9 cellular contexts compared by ENCODE assay signal in genomic region chr19:54207193-54207592, GRCh38. TPM values are rescaled to one million over a fixed set of nuclear protein-coding genes. Genes with fewer than 3 reads are reported as not detected.
DNase-seq lines count a peak whose midpoint lies in the region; ATAC-seq and FAIRE-seq lines count a peak whose summit lies in the region.
"Not testable (repeated sequence)": the region's sequence is repeated elsewhere in the genome, so short reads cannot be mapped to it uniquely, and the experiment has no call there.
"Had no signal": no experiment of that assay in that cellular context is flagged by ENCODE, and none has a peak within 500 bp of the region (broad histone marks: within the 10 kb centered on the region; RNA-seq: fewer than 3 reads in every experiment).

No MANE protein-coding gene starts in this region.

- WGBS in small intestine, 3 donors = 70 to 73% (median 70%) methylated on average over 22 to 23 of the region's 23 CpGs

- H3K27ac Mint-ChIP-seq in T-helper 2 cell treated with Interferon-gamma antibody and Interleukin-4, amounts not matched to agents 5 μg/mL and 100 μg/mL, for 36 hours = not testable (repeated sequence)
- H3K27ac Mint-ChIP-seq in activated naive CD4-positive, alpha-beta T cell treated with anti-CD3 and anti-CD28 coated beads, Interleukin-2, amount 50 U/mL, for 72 hours = peak overlapping the region; percentile 81 to 91
- H3K27ac Mint-ChIP-seq in effector memory CD8-positive, alpha-beta T cell = peak overlapping the region; percentile 35 to 93
- H3K27ac Mint-ChIP-seq in memory B cell = peak overlapping the region; percentile 92

- peaks cover 19 to 100% (median 53%) of the 10 kb centered on the region in 11 experiments; a peak in 21 of 22 replicates for H4K20me1 ChIP-seq in BLaER1 treated with 17β-estradiol and CSF1 and Interleukin-3, amounts not matched to agents 10 nM and 100 nM

- FAIRE-seq in small intestine (lab: Jason Lieb, UNC) = not testable (repeated sequence)

- peaks cover 71% of the 10 kb centered on the region for H3K4me1 Mint-ChIP-seq in T-helper 2 cell treated with Interferon-gamma antibody and Interleukin-4, amounts not matched to agents 5 μg/mL and 100 μg/mL, for 36 hours (ENCODE audit: low read depth)
- peaks cover 54 to 64% of the 10 kb centered on the region in 2 donors for H3K4me1 Mint-ChIP-seq in effector memory CD8-positive, alpha-beta T cell (ENCODE audit: low read depth in 2 of 2)
- peaks cover 55% of the 10 kb centered on the region for H3K4me1 Mint-ChIP-seq in memory B cell

- H3K27me3 Mint-ChIP-seq in T-helper 2 cell treated with Interferon-gamma antibody and Interleukin-4, amounts not matched to agents 5 μg/mL and 100 μg/mL, for 36 hours (ENCODE audit: low read depth); effector memory CD8-positive, alpha-beta T cell; memory B cell: not testable (repeated sequence)

- H3K27me3 ChIP-seq in BLaER1 treated with 17β-estradiol and CSF1 and Interleukin-3, amounts not matched to agents 10 nM and 100 nM; small intestine (ENCODE audit: control insufficient read depth in 2 of 2, insufficient read depth in 2 of 2, low read length in 2 of 2): not testable (repeated sequence)

- peaks cover 72 to 97% (median 94%) of the 10 kb centered on the region in 10 experiments for H3K4me1 ChIP-seq in BLaER1 treated with 17β-estradiol and CSF1 and Interleukin-3, amounts not matched to agents 10 nM and 100 nM
- peaks cover 11 to 17% of the 10 kb centered on the region in 2 donors for H3K4me1 ChIP-seq in small intestine (ENCODE audit: control insufficient read depth in 2 of 2, insufficient read depth in 1 of 2, low read depth in 1 of 2, low read length in 1 of 2)

- H3K27ac ChIP-seq in BLaER1 treated with 17β-estradiol and CSF1 and Interleukin-3, amounts not matched to agents 10 nM and 100 nM = peak overlapping the region; percentile 94 to 100 (median 97)
- peak overlapping the region; percentile 42 to 75 for H3K27ac ChIP-seq in small intestine (ENCODE audit: low read depth in 1 of 2, low read length in 1 of 2)

- H3K9me3 ChIP-seq in BLaER1 treated with 17β-estradiol and CSF1 and Interleukin-3, amounts not matched to agents 10 nM and 100 nM (replicated peaks in 1 of 11); small intestine (ENCODE audit: control insufficient read depth, low read depth): not testable (repeated sequence)

- ATAC-seq in activated naive CD4-positive, alpha-beta T cell treated with anti-CD3 and anti-CD28 coated beads, Interleukin-2, amount 50 U/mL, for 72 hours; effector memory CD8-positive, alpha-beta T cell (replicated peaks); memory B cell (ENCODE audit: low read depth): not testable (repeated sequence)

- H3K36me3 ChIP-seq in BLaER1 treated with 17β-estradiol and CSF1 and Interleukin-3, amounts not matched to agents 10 nM and 100 nM = peaks cover 56 to 90% (median 82%) of the 10 kb centered on the region in 11 experiments
- H3K36me3 ChIP-seq in small intestine (ENCODE audit: control insufficient read depth in 2 of 2, insufficient read depth in 2 of 2, low read length in 2 of 2) = peaks cover 16 to 19% of the 10 kb centered on the region in 2 donors

- peak overlapping the region; percentile 30 to 98 (median 93); a peak in 18 of 20 replicates for H3K4me3 ChIP-seq in BLaER1 treated with 17β-estradiol and CSF1 and Interleukin-3, amounts not matched to agents 10 nM and 100 nM
- H3K4me3 ChIP-seq in small intestine (ENCODE audit: low read depth in 1 of 2, low read length in 2 of 2) = not testable (repeated sequence)

- DNase-seq in T-helper 2 cell treated with Interferon-gamma antibody and Interleukin-4, amounts not matched to agents 5 μg/mL and 100 μg/mL, for 36 hours (ENCODE audit: low spot score); activated naive CD4-positive, alpha-beta T cell treated with anti-CD3 and anti-CD28 coated beads, Interleukin-2, amount 50 U/mL, for 72 hours (ENCODE audit: low spot score in 2 of 2); effector memory CD8-positive, alpha-beta T cell; memory B cell (ENCODE audit: low spot score in 2 of 2); small intestine: not testable (repeated sequence)

- peak overlapping the region; percentile 91 to 99 (median 97) for H3K9ac ChIP-seq in BLaER1 treated with 17β-estradiol and CSF1 and Interleukin-3, amounts not matched to agents 10 nM and 100 nM

- H3K4me2 ChIP-seq in BLaER1 treated with 17β-estradiol and CSF1 and Interleukin-3, amounts not matched to agents 10 nM and 100 nM = peak overlapping the region; percentile 87 to 99 (median 97)

- not testable (repeated sequence) for H3K9me3 Mint-ChIP-seq in T-helper 2 cell treated with Interferon-gamma antibody and Interleukin-4, amounts not matched to agents 5 μg/mL and 100 μg/mL, for 36 hours; activated naive CD4-positive, alpha-beta T cell treated with anti-CD3 and anti-CD28 coated beads, Interleukin-2, amount 50 U/mL, for 72 hours; effector memory CD8-positive, alpha-beta T cell; memory B cell

- peaks cover 76% of the 10 kb centered on the region for H3K36me3 Mint-ChIP-seq in T-helper 2 cell treated with Interferon-gamma antibody and Interleukin-4, amounts not matched to agents 5 μg/mL and 100 μg/mL, for 36 hours (ENCODE audit: low read depth)
- H3K36me3 Mint-ChIP-seq in activated naive CD4-positive, alpha-beta T cell treated with anti-CD3 and anti-CD28 coated beads, Interleukin-2, amount 50 U/mL, for 72 hours = peaks cover 31 to 70% of the 10 kb centered on the region in 2 donors
- H3K36me3 Mint-ChIP-seq in effector memory CD8-positive, alpha-beta T cell (ENCODE audit: insufficient read depth) = peaks cover 95% of the 10 kb centered on the region
- peaks cover 28% of the 10 kb centered on the region for H3K36me3 Mint-ChIP-seq in memory B cell

- H3K4me3 Mint-ChIP-seq in T-helper 2 cell treated with Interferon-gamma antibody and Interleukin-4, amounts not matched to agents 5 μg/mL and 100 μg/mL, for 36 hours = peak overlapping the region; percentile 65
- H3K4me3 Mint-ChIP-seq in effector memory CD8-positive, alpha-beta T cell = peak overlapping the region; percentile 15 to 67
- not testable (repeated sequence) for H3K4me3 Mint-ChIP-seq in memory B cell

RNA-seq across cellular contexts. Expression of gene RPS9, which starts 6.5 kb away (rescaled TPM):
- total RNA-seq in activated naive CD4-positive, alpha-beta T cell treated with anti-CD3 and anti-CD28 coated beads, Interleukin-2, amount 50 U/mL, for 72 hours = 1,000 to 10,000 TPM; 1,448 to 1,707 TPM
- 1,000 to 10,000 TPM; 2,119 to 4,773 (median 4,210) TPM for polyA plus RNA-seq in small intestine

RNA-seq across cellular contexts. Expression of gene LILRB3, which starts 15.6 kb away (rescaled TPM):
- under 1 TPM in 1 of 2 donors, not detected in 1; 0.37 TPM for total RNA-seq in activated naive CD4-positive, alpha-beta T cell treated with anti-CD3 and anti-CD28 coated beads, Interleukin-2, amount 50 U/mL, for 72 hours
- polyA plus RNA-seq in small intestine = 1 to 10 TPM in 1 of 3 donors, under 1 TPM in 2; 0.45 to 3.6 (median 0.54) TPM
- total RNA-seq: HT-29, M059J had no signal

RNA-seq across cellular contexts. Expression of gene TSEN34, which starts 16.1 kb away (rescaled TPM):
- 10 to 100 TPM; 10.2 to 15.8 TPM for total RNA-seq in activated naive CD4-positive, alpha-beta T cell treated with anti-CD3 and anti-CD28 coated beads, Interleukin-2, amount 50 U/mL, for 72 hours
- polyA plus RNA-seq in small intestine = 10 to 100 TPM; 32.7 to 50.3 (median 39.3) TPM

RNA-seq across cellular contexts. Expression of gene MBOAT7, which starts 17.8 kb away (rescaled TPM):
- total RNA-seq in activated naive CD4-positive, alpha-beta T cell treated with anti-CD3 and anti-CD28 coated beads, Interleukin-2, amount 50 U/mL, for 72 hours = 10 to 100 TPM; 56.8 to 97.2 TPM
- 10 to 100 TPM; 47.8 to 55.2 (median 54.2) TPM for polyA plus RNA-seq in small intestine

RNA-seq across cellular contexts. Expression of gene TMC4, which starts 34.2 kb away (rescaled TPM):
- not detected for total RNA-seq in activated naive CD4-positive, alpha-beta T cell treated with anti-CD3 and anti-CD28 coated beads, Interleukin-2, amount 50 U/mL, for 72 hours
- 100 to 1,000 TPM in 2 of 3 donors, 10 to 100 TPM in 1; 40.6 to 174 (median 118) TPM for polyA plus RNA-seq in small intestine
- total RNA-seq: SJCRH30 had no signal
